ENCODE assay signal across 1 cellular context in genomic region chr3:72639736-72640135, GRCh38.
TF ChIP-seq lines count a peak whose summit lies in the region.

No MANE protein-coding gene starts in this region.

TF ChIP-seq in H1, 55 proteins besides CTCF, POLR2A, EP300 and RAD21 (continued from another document):
- TF ChIP-seq E2F6 (IDR thresholded peaks at IDR 0.05) (no peak), CHD1 (IDR thresholded peaks at IDR 0.05; ENCODE audit: low read depth, low read length) (no peak), SP1 (IDR thresholded peaks at IDR 0.05; ENCODE audit: low read depth, low read length) (no peak), MAFK (IDR thresholded peaks at IDR 0.05; ENCODE audit: low read depth, low read length) (no peak)
